Comparison of ENCODE assay signal across 7 cellular contexts in genomic region chr7:139731802-139732470, GRCh38. TPM values are rescaled to one million over a fixed set of nuclear protein-coding genes. Genes with fewer than 3 reads are reported as not detected.
DNase-seq lines count a peak whose midpoint lies in the region; ATAC-seq and TF ChIP-seq lines count a peak whose summit lies in the region.

No MANE protein-coding gene starts in this region.

- peaks cover 35% of the 10 kb centered on the region for H3K4me1 Mint-ChIP-seq in nephron progenitor cell

- H3K4me3 Mint-ChIP-seq in nephron progenitor cell, result no peak overlapping the region

- DNase-seq in HK-2 (ENCODE audit: unreplicated experiment) (peak; percentile 76), SIG-M5 (lab: John Stamatoyannopoulos, UW) (peak; percentile 30), nephron progenitor cell (no peak), mesenteric fat pad (ENCODE audit: low spot score) (no peak)
- no peak for DNase-seq in stimulated activated CD4-positive, alpha-beta T cell treated with anti-CD3 and anti-CD28 coated beads, Interleukin-4, amount 100 ng/mL, for 1 hour

- peaks cover 2 to 21% of the 10 kb centered on the region in 2 donors for H3K4me1 ChIP-seq in esophagus (ENCODE audit: control insufficient read depth in 2 of 2, insufficient read depth in 2 of 2, low read length in 1 of 2)

- no peak for TF ChIP-seq CTCF in nephron progenitor cell (IDR thresholded peaks at IDR 0.05)

- WGBS in esophagus, 2 donors, result 32 to 36% methylated on average over 9 of the region's 9 CpGs

- H3K4me3 ChIP-seq in esophagus (ENCODE audit: low read depth in 1 of 2, low read length in 2 of 2), result no peak overlapping the region

- no peaks in the 10 kb centered on the region for H3K9me3 ChIP-seq in esophagus (ENCODE audit: control insufficient read depth in 2 of 2, insufficient read depth in 1 of 2, low read depth in 1 of 2, low read length in 1 of 2)

- ATAC-seq in GM18873 (IDR thresholded peaks at IDR 0.05; ENCODE audit: low FRiP score, unreplicated experiment), result no peak

- peaks cover 31% of the 10 kb centered on the region for H3K9me3 Mint-ChIP-seq in nephron progenitor cell

- H3K36me3 Mint-ChIP-seq in nephron progenitor cell (ENCODE audit: low read depth), result peaks cover 77% of the 10 kb centered on the region

- no peaks in the 10 kb centered on the region for H3K27me3 Mint-ChIP-seq in nephron progenitor cell (ENCODE audit: low read depth, poor library complexity)

- peak overlapping the region; percentile 31 for H3K27ac Mint-ChIP-seq in nephron progenitor cell

- no peaks in the 10 kb centered on the region for H3K27me3 ChIP-seq in esophagus (ENCODE audit: control insufficient read depth in 1 of 2, insufficient read depth in 2 of 2, low read length in 2 of 2)

- H3K36me3 ChIP-seq in esophagus (ENCODE audit: control insufficient read depth in 2 of 2, insufficient read depth in 2 of 2, low read length in 1 of 2), result no peaks in the 10 kb centered on the region

- peak overlapping the region; percentile 59 to 74 for H3K27ac ChIP-seq in esophagus (ENCODE audit: low read depth in 2 of 2, low read length in 1 of 2)

RNA-seq across cellular contexts. Expression of gene HIPK2, which starts 45.9 kb away (rescaled TPM):
- polyA plus RNA-seq in esophagus, result 1 to 10 TPM; 4.2 to 7.8 TPM
- total RNA-seq in mesenteric fat pad, result 217 TPM

Comparison
In these comparisons a context has a peak if more than half of its experiments do, and no peak if none do; other contexts are left out.
1. DNase-seq: peak in HK-2 (single experiment) and SIG-M5 (single experiment); none in nephron progenitor cell (single experiment), mesenteric fat pad (single experiment) and stimulated activated CD4-positive, alpha-beta T cell treated with anti-CD3 and anti-CD28 coated beads, Interleukin-4, amount 100 ng/mL, for 1 hour (single experiment).